In genomic region chr3:7144696-7145308, GRCh38 we compare ENCODE assay signal across 8 cellular contexts.
A peak's percentile ranks its signal among the peaks of the same experiment; 100 is the strongest.
DNase-seq lines count a peak whose midpoint lies in the region; ATAC-seq and TF ChIP-seq lines count a peak whose summit lies in the region.

No MANE protein-coding gene starts in this region.

- intact Hi-C loops in heart right ventricle (cut with DNase I) (no loop called here), left ventricle myocardium superior (cut with micrococcal nuclease) (no loop called here), dorsolateral prefrontal cortex (cut with DNase I) (no loop called here)

- H3K27me3 ChIP-seq in heart right ventricle (no peaks in the 10 kb centered on the region), dorsolateral prefrontal cortex (no peaks in the 10 kb centered on the region)

- no peaks in the 10 kb centered on the region for H3K4me1 ChIP-seq in heart right ventricle

- DNase-seq in heart right ventricle (no peak), left ventricle myocardium superior (no peak), KBM-7 (peak; percentile 32), dorsolateral prefrontal cortex (no peak), activated gamma-delta T cell treated with Interleukin-2 at 50 U/mL for 16 hours (no peak)

- no peak overlapping the region for H3K27ac ChIP-seq in heart right ventricle
- H3K27ac ChIP-seq in dorsolateral prefrontal cortex: no peak overlapping the region

- no peaks in the 10 kb centered on the region for H3K36me3 ChIP-seq in heart right ventricle

- 66 to 67% methylated on average over 8 of the region's 8 CpGs for WGBS in heart right ventricle, 2 donors

- no peaks in the 10 kb centered on the region for H3K9me3 ChIP-seq in heart right ventricle

- in situ Hi-C loops in KBM-7 (cut with MboI; ENCODE audit: low pct_unique_long_range_greater_than_20kb, low sequenced_read_pairs): no loop called here

- H3K4me3 ChIP-seq in heart right ventricle (no peak overlapping the region), dorsolateral prefrontal cortex (no peak overlapping the region)

- ATAC-seq in heart right ventricle: no peak
- ATAC-seq in left ventricle myocardium superior: no peak
- ATAC-seq in GM19455 (IDR thresholded peaks at IDR 0.05; ENCODE audit: unreplicated experiment): no peak
- ATAC-seq in HG02571 (IDR thresholded peaks at IDR 0.05; ENCODE audit: unreplicated experiment): no peak
- no peak for ATAC-seq in GM21423 (IDR thresholded peaks at IDR 0.05; ENCODE audit: unreplicated experiment)

- TF ChIP-seq CTCF in heart right ventricle (IDR thresholded peaks at IDR 0.05) (peak in 7 of 9 donors; percentile 12 to 54 (median 34)), dorsolateral prefrontal cortex (IDR thresholded peaks at IDR 0.05 in 54 of 56, conservative IDR thresholded peaks at IDR 0.05 in 2 of 56; ENCODE audit: low read depth in 1 of 56, partially characterized antibody in 56 of 56) (peak in 33 of 56 donors; percentile 9 to 47 (median 31))
